14 cellular contexts compared by ENCODE assay signal in genomic region chr1:33334081-33334552, GRCh38. TPM values are rescaled to one million over a fixed set of nuclear protein-coding genes. Genes with fewer than 3 reads are reported as not detected.
DNase-seq lines count a peak whose midpoint lies in the region; ATAC-seq and TF ChIP-seq lines count a peak whose summit lies in the region.
"Had no signal": no experiment of that assay in that cellular context is flagged by ENCODE, and none has a peak within 500 bp of the region (broad histone marks: within the 10 kb centered on the region; RNA-seq: fewer than 3 reads in every experiment).

No MANE protein-coding gene starts in this region.

- ATAC-seq in mucosa of descending colon (peak; percentile 9), GM23338 (no peak), natural killer cell (no peak)
- ATAC-seq: CD8-positive, alpha-beta T cell had no signal

- TF ChIP-seq POLR2A in esophagus squamous epithelium (IDR thresholded peaks at IDR 0.05), result peak in 2 of 4 donors; percentile 5 to 33

- no peak overlapping the region for H3K4me2 ChIP-seq in GM23338

- H3K79me2 ChIP-seq in GM23338 (replicated peaks; ENCODE audit: insufficient read depth), result no peaks in the 10 kb centered on the region

- H3K27me3 Mint-ChIP-seq in GM23338 (ENCODE audit: insufficient read depth, low read depth, poor library complexity) (peaks cover 22% of the 10 kb centered on the region), natural killer cell (ENCODE audit: low read depth in 2 of 2) (no peaks in the 10 kb centered on the region)
- H3K27me3 Mint-ChIP-seq: activated B cell treated with CpG ODN at 0.5 μM for 24 hours had no signal

- H4K20me1 ChIP-seq in GM23338 (replicated peaks; ENCODE audit: insufficient read depth), result peaks cover 12% of the 10 kb centered on the region; the same call in 1 of the 2 replicates

- H3K4me3 Mint-ChIP-seq in GM23338, result no peak overlapping the region
- H3K4me3 Mint-ChIP-seq in natural killer cell, result no peak overlapping the region
- H3K4me3 Mint-ChIP-seq: activated B cell treated with CpG ODN at 0.5 μM for 24 hours; CD8-positive, alpha-beta T cell had no signal

- no peaks in the 10 kb centered on the region for H3K9me2 ChIP-seq in GM23338 (ENCODE audit: insufficient read depth)

- H3K27ac ChIP-seq in esophagus squamous epithelium, result peak overlapping the region; percentile 15 to 99 (median 81)
- H3K27ac ChIP-seq in substantia nigra (ENCODE audit: low read depth, low read length, poor library complexity, severe bottlenecking), result peak overlapping the region; percentile 67
- no peak overlapping the region for H3K27ac ChIP-seq in GM23338 (ENCODE audit: low read depth)

- H3K9me3 ChIP-seq in esophagus squamous epithelium (no peaks in the 10 kb centered on the region), mucosa of descending colon (no peaks in the 10 kb centered on the region)

- intact Hi-C loops in esophagus squamous epithelium (cut with DNase I) (no loop called here), mucosa of descending colon (cut with DNase I, micrococcal nuclease) (no loop called here), natural killer cell (cut with micrococcal nuclease) (no loop called here)

- DNase-seq in RPMI7951 (ENCODE audit: low read depth) (peak; percentile 80), esophagus squamous epithelium (lab: John Stamatoyannopoulos, UW) (no peak), mucosa of descending colon (peak in 1 of 3 donors; percentile 64), substantia nigra (lab: John Stamatoyannopoulos, UW) (peak in 3 of 49 donors; percentile 29 to 58 (median 33)), GM23338 (ENCODE audit: low spot score) (no peak), SK-N-DZ (ENCODE audit: low spot score) (no peak), NCI-H1048 (lab: John Stamatoyannopoulos, UW) (no peak), natural killer cell (no peak)
- DNase-seq: activated B cell treated with CpG ODN at 0.5 μM for 24 hours; activated gamma-delta T cell treated with Interleukin-2 at 50 U/mL for 16 hours; CD8-positive, alpha-beta T cell; midbrain; NCI-H2029 had no signal

- H3K36me3 ChIP-seq in esophagus squamous epithelium (peaks cover 27 to 57% (median 30%) of the 10 kb centered on the region in 3 donors), mucosa of descending colon (ENCODE audit: low read depth) (peaks cover 13% of the 10 kb centered on the region), GM23338 (ENCODE audit: insufficient read depth) (no peaks in the 10 kb centered on the region)

- no peak overlapping the region for H2AFZ ChIP-seq in GM23338

- TF ChIP-seq CTCF in esophagus squamous epithelium (IDR thresholded peaks at IDR 0.05), result no peak
- TF ChIP-seq CTCF in mucosa of descending colon (IDR thresholded peaks at IDR 0.05), result no peak
- TF ChIP-seq CTCF in GM23338 (conservative IDR thresholded peaks at IDR 0.05; ENCODE audit: low read depth in 2 of 2), result no peak
- no peak for TF ChIP-seq CTCF in natural killer cell (IDR thresholded peaks at IDR 0.05)

- WGBS in esophagus squamous epithelium, 2 donors, result 48 to 67% methylated on average over 9 to 16 of the region's 17 CpGs

- H3K4me1 Mint-ChIP-seq in GM23338, result peaks cover 37% of the 10 kb centered on the region
- H3K4me1 Mint-ChIP-seq in natural killer cell, result peaks cover 26 to 53% of the 10 kb centered on the region in 2 donors

- H3K9me3 Mint-ChIP-seq in GM23338 (no peaks in the 10 kb centered on the region; the same call in 2 of the 3 replicates), natural killer cell (no peaks in the 10 kb centered on the region)
- H3K9me3 Mint-ChIP-seq: activated B cell treated with CpG ODN at 0.5 μM for 24 hours; CD8-positive, alpha-beta T cell had no signal

- H3K27ac Mint-ChIP-seq in GM23338, result no peak overlapping the region
- peak overlapping the region in 1 of 2 donors; percentile 52 for H3K27ac Mint-ChIP-seq in natural killer cell
- H3K27ac Mint-ChIP-seq: activated B cell treated with CpG ODN at 0.5 μM for 24 hours; CD8-positive, alpha-beta T cell had no signal

- H3K4me1 ChIP-seq in esophagus squamous epithelium (peaks cover 40 to 96% (median 74%) of the 10 kb centered on the region in 3 donors), mucosa of descending colon (ENCODE audit: low read depth) (peaks cover 36% of the 10 kb centered on the region), GM23338 (ENCODE audit: insufficient read depth) (peaks cover 23% of the 10 kb centered on the region)

- no peaks in the 10 kb centered on the region for H3F3A ChIP-seq in GM23338 (replicated peaks; ENCODE audit: low read depth)

- H3K27me3 ChIP-seq in esophagus squamous epithelium (no peaks in the 10 kb centered on the region), GM23338 (ENCODE audit: insufficient read depth) (peaks cover 27% of the 10 kb centered on the region)

- peaks cover 5% of the 10 kb centered on the region; the same call in 2 of the 3 replicates for H3K36me3 Mint-ChIP-seq in GM23338 (ENCODE audit: low read depth)
- peaks cover 7% of the 10 kb centered on the region for H3K36me3 Mint-ChIP-seq in natural killer cell

- H3K4me3 ChIP-seq in esophagus squamous epithelium (peak overlapping the region in 2 of 4 donors; percentile 0 to 27), mucosa of descending colon (no peak overlapping the region), GM23338 (no peak overlapping the region)

TF ChIP-seq in GM23338, 12 proteins besides CTCF, POLR2A, EP300 and RAD21 (continues in another document):
- TF ChIP-seq ETS1 (IDR thresholded peaks at IDR 0.05) (no peak), NANOG (IDR thresholded peaks at IDR 0.05; ENCODE audit: borderline replicate concordance) (no peak), ZNF114 (CRISPR knock-in tag; IDR thresholded peaks at IDR 0.05) (no peak), EZH2 (IDR thresholded peaks at IDR 0.05; ENCODE audit: low read depth, unreplicated experiment) (no peak), JUNB (IDR thresholded peaks at IDR 0.05; ENCODE audit: unreplicated experiment) (no peak), POLR2AphosphoS5 (IDR thresholded peaks at IDR 0.05; ENCODE audit: low read depth) (no peak)

RNA-seq across cellular contexts. Expression of gene A3GALT2, which starts 13.2 kb away (rescaled TPM):
- total RNA-seq in RPMI7951 (2014; rRNA removed; shearing (Covaris generic)), result not detected in 2 replicates
- total RNA-seq in esophagus squamous epithelium (not detected), mucosa of descending colon (not detected), natural killer cell (not detected)
- total RNA-seq in GM23338 (2014; rRNA removed; shearing (Covaris generic)), result not detected in 2 replicates
- polyA plus RNA-seq in GM23338 (2016; fragmentation: Nextera tagmentation; extraction: Ambion mirVana), result not detected in 2 replicates
- polyA plus RNA-seq in SK-N-DZ (2014; cell fraction: cytosol; rRNA removed), result not detected in 2 replicates
- not detected in 2 replicates for polyA plus RNA-seq in SK-N-DZ (2014; cell fraction: nucleus; rRNA removed)
- total RNA-seq: activated B cell treated with CpG ODN at 0.5 μM for 24 hours; CD8-positive, alpha-beta T cell; endothelial cell of umbilical vein had no signal
- polyA plus RNA-seq: endothelial cell of umbilical vein had no signal
